ENCODE assay signal across 28 cellular contexts in the genomic region with DNA sequence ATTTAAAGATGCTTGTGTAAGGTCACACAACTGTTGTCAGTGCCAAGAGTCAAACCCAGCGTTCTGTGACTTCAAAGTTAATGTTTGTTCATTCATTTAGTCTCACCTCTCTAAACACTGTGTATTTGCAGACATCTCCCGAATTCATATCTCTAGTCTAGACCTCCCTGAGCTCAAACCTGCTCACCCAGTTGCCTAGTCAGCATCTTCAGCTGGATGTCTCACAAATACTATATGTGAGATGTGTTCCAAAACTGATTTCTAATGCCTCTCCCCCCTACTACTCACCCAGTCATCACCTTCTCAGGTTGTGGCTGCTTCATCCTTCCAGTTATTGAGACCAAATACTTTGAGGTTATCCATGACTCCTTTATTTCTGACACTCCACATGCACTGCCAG.
"Had no signal": no experiment of that assay in that cellular context is flagged by ENCODE, and none has a peak within 500 bp of the region (broad histone marks: within the 10 kb centered on the region; RNA-seq: fewer than 3 reads in every experiment).

No MANE protein-coding gene starts in this region.

- H3K9me3 ChIP-seq: adrenal gland, breast epithelium, SJSA1 had no signal

- H3K9me3 Mint-ChIP-seq: activated CD4-positive, alpha-beta memory T cell treated with anti-CD3 and anti-CD28 coated beads for 36 hours; activated CD4-positive, alpha-beta T cell treated with anti-CD3 and anti-CD28 coated beads, Interleukin-2, amount 10 ng/mL, durations not matched to agents 24 days and 14 days; activated naive CD8-positive, alpha-beta T cell treated with anti-CD3 and anti-CD28 coated beads, Interleukin-2, amount 10 ng/mL, durations not matched to agents 7 days and 5 days; activated T-helper 2 cell treated with anti-CD3 and anti-CD28 coated beads, Interferon-gamma antibody, Interleukin-2, Interleukin-4, amounts not matched to agents 10 μg/mL and 5 μg/mL and 100 μg/mL, durations not matched to agents 14 hours and 24 hours and 36 hours had no signal

- H3K4me3 Mint-ChIP-seq: activated CD4-positive, alpha-beta memory T cell treated with anti-CD3 and anti-CD28 coated beads for 36 hours; activated CD4-positive, alpha-beta T cell treated with anti-CD3 and anti-CD28 coated beads, Interleukin-2, amount 10 ng/mL, durations not matched to agents 24 days and 14 days; activated naive CD8-positive, alpha-beta T cell treated with anti-CD3 and anti-CD28 coated beads, Interleukin-2, amount 10 ng/mL, durations not matched to agents 7 days and 5 days; WTC11 had no signal

- FAIRE-seq: RCC 7860 had no signal

- H3K4me1 ChIP-seq: SJSA1 had no signal

- ATAC-seq: PC-3, SK-N-SH treated with all-trans-retinoic acid at 6 μM for 48 hours, WTC11 had no signal

- DNase-seq: activated CD4-positive, alpha-beta memory T cell treated with anti-CD3 and anti-CD28 coated beads for 36 hours; activated CD4-positive, alpha-beta T cell treated with anti-CD3 and anti-CD28 coated beads, Interleukin-2, amount 10 ng/mL, durations not matched to agents 24 days and 14 days; activated CD4-positive, CD25-positive, alpha-beta regulatory T cell treated with anti-CD3 and anti-CD28 coated beads, Interleukin-2, amount 50 U/mL, for 72 hours; activated CD8-positive, alpha-beta memory T cell treated with anti-CD3 and anti-CD28 coated beads for 24 hours; activated gamma-delta T cell treated with Interleukin-2 at 50 U/mL for 16 hours; activated naive CD4-positive, alpha-beta T cell treated with anti-CD3 and anti-CD28 coated beads, Interleukin-2, amount 50 U/mL, for 16 hours; activated naive CD8-positive, alpha-beta T cell treated with anti-CD3 and anti-CD28 coated beads, Interleukin-2, amount 10 ng/mL, durations not matched to agents 7 days and 5 days; activated T-cell treated with anti-CD3 and anti-CD28 coated beads, Interleukin-2, amount 50 U/mL, for 48 hours; adrenal gland; anterior cingulate cortex; central memory CD4-positive, alpha-beta T cell; Karpas-422; NCI-H1105 treated with DMSO at 0.1 percent for 48 hours; NCI-H1436 treated with DMSO at 0.1 percent for 48 hours; NCI-H187; NCI-H2081; NCI-H510A treated with DMSO at 0.1 percent for 48 hours; NCI-H69; NK-92 treated with Interleukin-12 subunit alpha and Interleukin-12 subunit beta, amount 100 ng/mL, for 24 hours; PC-3; SHP77; SW 1271 had no signal

- H3K27me3 Mint-ChIP-seq: activated CD4-positive, alpha-beta memory T cell treated with anti-CD3 and anti-CD28 coated beads for 36 hours; activated naive CD8-positive, alpha-beta T cell treated with anti-CD3 and anti-CD28 coated beads, Interleukin-2, amount 10 ng/mL, durations not matched to agents 7 days and 5 days had no signal

- H3K4me3 ChIP-seq: adrenal gland, breast epithelium, SJSA1 had no signal

- H3K27ac ChIP-seq: adrenal gland, breast epithelium, SJSA1 had no signal

- H3K36me3 ChIP-seq: adrenal gland, breast epithelium, SJSA1 had no signal

- H3K36me3 Mint-ChIP-seq: activated CD4-positive, alpha-beta memory T cell treated with anti-CD3 and anti-CD28 coated beads for 36 hours had no signal

- H3K27ac Mint-ChIP-seq: activated CD4-positive, alpha-beta memory T cell treated with anti-CD3 and anti-CD28 coated beads for 36 hours; activated CD4-positive, alpha-beta T cell treated with anti-CD3 and anti-CD28 coated beads, Interleukin-2, amount 10 ng/mL, durations not matched to agents 24 days and 14 days; activated naive CD8-positive, alpha-beta T cell treated with anti-CD3 and anti-CD28 coated beads, Interleukin-2, amount 10 ng/mL, durations not matched to agents 7 days and 5 days; activated T-helper 2 cell treated with anti-CD3 and anti-CD28 coated beads, Interferon-gamma antibody, Interleukin-2, Interleukin-4, amounts not matched to agents 10 μg/mL and 5 μg/mL and 100 μg/mL, durations not matched to agents 14 hours and 24 hours and 36 hours; WTC11 had no signal

- H3K27me3 ChIP-seq: adrenal gland, breast epithelium, SJSA1 had no signal
